1 cellular context compared by ENCODE assay signal in genomic region chr15:67174446-67174845, GRCh38.
TF ChIP-seq lines count a peak whose summit lies in the region.

No MANE protein-coding gene starts in this region.

TF ChIP-seq in H1, 55 proteins besides CTCF, POLR2A, EP300 and RAD21 (continued from another document):
- no peak for TF ChIP-seq CHD7 (IDR thresholded peaks at IDR 0.05; ENCODE audit: insufficient replicate concordance, low read length)
- TF ChIP-seq SP1 (IDR thresholded peaks at IDR 0.05; ENCODE audit: low read depth, low read length) = no peak
- TF ChIP-seq MAX (IDR thresholded peaks at IDR 0.05) = no peak
- TF ChIP-seq POLR2AphosphoS5 (IDR thresholded peaks at IDR 0.05; ENCODE audit: low read depth, low read length) = no peak
- no peak for TF ChIP-seq SAP30 (IDR thresholded peaks at IDR 0.05; ENCODE audit: insufficient read depth, insufficient replicate concordance, low read length)
- TF ChIP-seq ATF2 (IDR thresholded peaks at IDR 0.05; ENCODE audit: low read length) = no peak
- no peak for TF ChIP-seq KDM1A (IDR thresholded peaks at IDR 0.05; ENCODE audit: borderline replicate concordance, low read length)
- no peak for TF ChIP-seq PHF8 (conservative IDR thresholded peaks at IDR 0.05; ENCODE audit: low read depth, low read length)
- no peak for TF ChIP-seq EGR1 (IDR thresholded peaks at IDR 0.05; ENCODE audit: borderline replicate concordance, low read depth, low read length)
- TF ChIP-seq RXRA (IDR thresholded peaks at IDR 0.05; ENCODE audit: insufficient read depth, low read depth, low read length) = no peak
